ENCODE assay signal across 11 cellular contexts in genomic region chr21:24375201-24375600, GRCh38.
DNase-seq lines count a peak whose midpoint lies in the region; ATAC-seq and TF ChIP-seq lines count a peak whose summit lies in the region.
"Had no signal": no experiment of that assay in that cellular context is flagged by ENCODE, and none has a peak within 500 bp of the region (broad histone marks: within the 10 kb centered on the region; RNA-seq: fewer than 3 reads in every experiment).

No MANE protein-coding gene starts in this region.

- H3K4me3 ChIP-seq in upper lobe of right lung, result no peak overlapping the region

- intact Hi-C loops in activated CD4-positive, alpha-beta memory T cell treated with anti-CD3 and anti-CD28 coated beads for 36 hours (cut with micrococcal nuclease), result no loop called here
- intact Hi-C loops in upper lobe of right lung (cut with DNase I), result no loop called here

- H3K27ac Mint-ChIP-seq in activated CD4-positive, alpha-beta memory T cell treated with anti-CD3 and anti-CD28 coated beads for 36 hours, result no peak overlapping the region

- H3K9me3 ChIP-seq in upper lobe of right lung, result no peaks in the 10 kb centered on the region

- H3K4me1 Mint-ChIP-seq in activated T-cell treated with anti-CD3 and anti-CD28 coated beads, Interleukin-2, amount 50 U/mL, for 4 hours (ENCODE audit: low read depth), result no peaks in the 10 kb centered on the region
- no peaks in the 10 kb centered on the region for H3K4me1 Mint-ChIP-seq in activated CD4-positive, alpha-beta memory T cell treated with anti-CD3 and anti-CD28 coated beads for 36 hours (ENCODE audit: low read depth)

- no peaks in the 10 kb centered on the region for H3K27me3 ChIP-seq in upper lobe of right lung

- H3K27me3 Mint-ChIP-seq in activated T-cell treated with anti-CD3 and anti-CD28 coated beads, Interleukin-2, amount 50 U/mL, for 4 hours (ENCODE audit: low read depth), result no peaks in the 10 kb centered on the region
- no peaks in the 10 kb centered on the region for H3K27me3 Mint-ChIP-seq in activated CD4-positive, alpha-beta memory T cell treated with anti-CD3 and anti-CD28 coated beads for 36 hours
- H3K27me3 Mint-ChIP-seq: central memory CD8-positive, alpha-beta T cell had no signal

- H3K4me1 ChIP-seq in upper lobe of right lung, result no peaks in the 10 kb centered on the region

- DNase-seq in activated T-cell treated with anti-CD3 and anti-CD28 coated beads, Interleukin-2, amount 50 U/mL, for 48 hours, result peak; percentile 44 to 48
- no peak for DNase-seq in activated T-cell treated with anti-CD3 and anti-CD28 coated beads, Interleukin-2, amount 50 U/mL, for 4 hours
- DNase-seq in activated CD4-positive, alpha-beta memory T cell treated with anti-CD3 and anti-CD28 coated beads for 36 hours, result peak; percentile 33
- peak; percentile 37 for DNase-seq in upper lobe of right lung
- DNase-seq in hypothalamus (lab: John Stamatoyannopoulos, UW), result no peak
- DNase-seq in NCI-H2171 treated with DMSO at 0.1 percent for 48 hours (lab: John Stamatoyannopoulos, UW), result no peak
- DNase-seq in NCI-H524 (lab: John Stamatoyannopoulos, UW), result no peak
- DNase-seq: GOT3, NCI-H1930 had no signal

- no peak overlapping the region for H3K4me3 Mint-ChIP-seq in activated T-cell treated with anti-CD3 and anti-CD28 coated beads, Interleukin-2, amount 50 U/mL, for 4 hours
- H3K4me3 Mint-ChIP-seq in activated CD4-positive, alpha-beta memory T cell treated with anti-CD3 and anti-CD28 coated beads for 36 hours, result no peak overlapping the region
- H3K4me3 Mint-ChIP-seq: central memory CD8-positive, alpha-beta T cell had no signal

- H3K27ac ChIP-seq in upper lobe of right lung, result no peak overlapping the region

- CTCF ChIA-PET in activated CD4-positive, alpha-beta memory T cell treated with anti-CD3 and anti-CD28 coated beads for 36 hours (lab: Charles Lee), result interaction anchor here (1.0 to 1.9 kb wide), 2 partner anchors 10 to 1010 kb away, joined by 4 read pairs; no protein-coding TSS in a partner anchor

- POLR2A ChIA-PET in activated CD4-positive, alpha-beta memory T cell treated with anti-CD3 and anti-CD28 coated beads for 36 hours (lab: Charles Lee), result no interaction called here

- no peak for TF ChIP-seq CTCF in upper lobe of right lung (IDR thresholded peaks at IDR 0.05)

- H3K36me3 Mint-ChIP-seq in activated T-cell treated with anti-CD3 and anti-CD28 coated beads, Interleukin-2, amount 50 U/mL, for 4 hours (ENCODE audit: insufficient read depth), result no peaks in the 10 kb centered on the region
- H3K36me3 Mint-ChIP-seq in activated CD4-positive, alpha-beta memory T cell treated with anti-CD3 and anti-CD28 coated beads for 36 hours, result no peaks in the 10 kb centered on the region

- ATAC-seq in activated T-cell treated with anti-CD3 and anti-CD28 coated beads, Interleukin-2, amount 50 U/mL, for 4 hours, result no peak
- ATAC-seq in HG03196 (IDR thresholded peaks at IDR 0.05; ENCODE audit: unreplicated experiment) (peak; percentile 61), upper lobe of right lung (peak; percentile 25)

- H3K36me3 ChIP-seq in upper lobe of right lung, result no peaks in the 10 kb centered on the region

- peaks cover 8% of the 10 kb centered on the region for H3K9me3 Mint-ChIP-seq in activated T-cell treated with anti-CD3 and anti-CD28 coated beads, Interleukin-2, amount 50 U/mL, for 4 hours
- H3K9me3 Mint-ChIP-seq in activated CD4-positive, alpha-beta memory T cell treated with anti-CD3 and anti-CD28 coated beads for 36 hours, result peaks cover 2% of the 10 kb centered on the region

Comparison
In these comparisons a context has a peak if more than half of its experiments do, and no peak if none do; other contexts are left out.
1. DNase-seq: peak in activated T-cell treated with anti-CD3 and anti-CD28 coated beads, Interleukin-2, amount 50 U/mL, for 48 hours (2 of 2), activated CD4-positive, alpha-beta memory T cell treated with anti-CD3 and anti-CD28 coated beads for 36 hours (single experiment) and upper lobe of right lung (single experiment); none in activated T-cell treated with anti-CD3 and anti-CD28 coated beads, Interleukin-2, amount 50 U/mL, for 4 hours (single experiment), hypothalamus (0 of 51), NCI-H2171 treated with DMSO at 0.1 percent for 48 hours (single experiment) and NCI-H524 (0 of 2).
2. ATAC-seq: peak in HG03196 (single experiment) and upper lobe of right lung (single experiment); none in activated T-cell treated with anti-CD3 and anti-CD28 coated beads, Interleukin-2, amount 50 U/mL, for 4 hours (0 of 2).